In the genomic region with DNA sequence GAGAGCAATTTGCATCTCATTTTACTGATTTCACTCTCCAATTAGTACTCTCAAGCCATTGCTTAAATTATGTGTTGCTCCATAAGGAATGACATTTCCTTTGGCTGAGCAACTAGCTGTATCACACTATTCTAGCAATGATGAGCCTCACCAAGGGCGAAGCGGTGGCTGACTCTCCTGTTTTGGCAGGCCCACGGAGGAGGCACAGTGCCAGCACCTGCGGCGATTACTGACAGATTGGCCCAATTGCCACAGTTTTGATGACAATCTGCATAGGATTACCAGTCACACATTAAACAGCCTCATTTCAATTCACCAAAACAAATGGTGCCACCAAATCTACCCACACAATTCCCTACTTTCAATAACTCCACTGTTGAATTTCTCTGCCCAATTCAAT, we compare ENCODE assay signal across 17 cellular contexts.
"Had no signal": no experiment of that assay in that cellular context is flagged by ENCODE, and none has a peak within 500 bp of the region (broad histone marks: within the 10 kb centered on the region; RNA-seq: fewer than 3 reads in every experiment).

No MANE protein-coding gene starts in this region.

- ATAC-seq: effector memory CD8-positive, alpha-beta T cell had no signal

- DNase-seq: activated naive CD4-positive, alpha-beta T cell; activated naive CD8-positive, alpha-beta T cell treated with anti-CD3 and anti-CD28 coated beads, Interleukin-2, amount 10 ng/mL, durations not matched to agents 7 days and 5 days; activated T-cell treated with anti-CD3 and anti-CD28 coated beads for 4 hours; dermis blood vessel endothelial cell; effector memory CD8-positive, alpha-beta T cell; kidney glomerular epithelial cell; nephron progenitor cell; occipital lobe; stimulated activated CD4-positive, alpha-beta T cell treated with anti-CD3 and anti-CD28 coated beads, Interleukin-4, amount 100 ng/mL, for 4 hours; stimulated activated CD8-positive, alpha-beta memory T cell treated with anti-CD3 and anti-CD28 coated beads, Interleukin-4, amount 100 ng/mL, for 48 hours; stimulated activated naive CD4-positive, alpha-beta T cell treated with Interleukin-2 at 50 U/mL for 16 hours; uterus had no signal

- H3K4me3 ChIP-seq: right atrium auricular region, skin epidermis, tibial nerve, uterus had no signal

- H3K27ac ChIP-seq: epithelial cell of prostate, right atrium auricular region, skin epidermis, tibial nerve, uterus had no signal

- H3K27me3 ChIP-seq: right atrium auricular region, tibial nerve, uterus had no signal

- H3K4me1 ChIP-seq: tibial nerve, uterus had no signal

- H3K36me3 ChIP-seq: right atrium auricular region, tibial nerve, uterus had no signal

- H3K9me3 ChIP-seq: right atrium auricular region, tibial nerve, uterus had no signal

- FAIRE-seq: frontal cortex had no signal
